In the genomic region with DNA sequence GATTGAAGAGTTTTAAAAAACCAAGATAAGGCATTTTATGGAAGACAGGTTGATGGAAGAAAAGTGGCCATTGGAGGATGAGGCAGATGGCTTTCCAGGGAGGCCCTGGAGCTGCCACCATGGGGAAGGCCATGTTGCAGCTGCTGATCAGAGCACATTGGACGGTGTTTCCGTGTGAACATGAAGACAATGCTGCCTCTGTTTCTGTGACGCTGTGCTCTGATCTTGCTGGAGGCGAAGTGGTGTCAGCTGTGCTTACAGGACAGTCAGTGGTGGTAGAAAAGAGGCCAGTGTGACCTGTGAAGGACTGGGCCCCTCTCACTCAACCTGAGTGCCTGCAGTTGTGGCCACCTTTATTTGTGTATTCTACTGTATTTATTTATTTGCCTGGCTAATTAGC, we compare ENCODE assay signal across 29 cellular contexts.
DNase-seq lines count a peak whose midpoint lies in the region; FAIRE-seq and TF ChIP-seq lines count a peak whose summit lies in the region.
"Had no signal": no experiment of that assay in that cellular context is flagged by ENCODE, and none has a peak within 500 bp of the region (broad histone marks: within the 10 kb centered on the region; RNA-seq: fewer than 3 reads in every experiment).

No MANE protein-coding gene starts in this region.

- no peak for TF ChIP-seq POLR2A in H1 (IDR thresholded peaks at IDR 0.05; ENCODE audit: control extremely low read depth in 1 of 2, low read depth in 2 of 2, low read length in 2 of 2)
- TF ChIP-seq POLR2A in H54 (IDR thresholded peaks at IDR 0.05; ENCODE audit: low read depth, low read length) = no peak

- peak overlapping the region; percentile 81 for H2AFZ ChIP-seq in mammary epithelial cell (ENCODE audit: low read depth, low read length)
- H2AFZ ChIP-seq in H1 (ENCODE audit: low read length) = peak overlapping the region; percentile 62; the same call in 1 of the 2 replicates

- H3K27ac ChIP-seq in mammary epithelial cell (ENCODE audit: insufficient read depth, low read depth, low read length) = peak overlapping the region; percentile 17
- no peak overlapping the region for H3K27ac ChIP-seq in H1 (ENCODE audit: low read depth, low read length)
- peak overlapping the region; percentile 72 for H3K27ac ChIP-seq in substantia nigra (ENCODE audit: low read depth, low read length, poor library complexity, severe bottlenecking)
- H3K27ac ChIP-seq: adrenal gland, brain microvascular endothelial cell, prostate gland, tibial nerve had no signal

- no peaks in the 10 kb centered on the region for H3K23me2 ChIP-seq in H1 (ENCODE audit: low read depth, low read length)

- H3K4me2 ChIP-seq in mammary epithelial cell (ENCODE audit: insufficient read depth, low read depth, low read length) (no peak overlapping the region), H1 (ENCODE audit: insufficient read depth in 1 of 2, low read depth in 2 of 2, low read length in 2 of 2) (no peak overlapping the region)

- no peak overlapping the region for H3K56ac ChIP-seq in H1 (replicated peaks; ENCODE audit: insufficient read length, low read depth, low read length)

- TF ChIP-seq EP300 in H1 (IDR thresholded peaks at IDR 0.05; ENCODE audit: borderline replicate concordance in 1 of 2, low read depth in 2 of 2, low read length in 2 of 2) = no peak

- H2BK120ac ChIP-seq in H1 (replicated peaks; ENCODE audit: low read depth, low read length) = no peak overlapping the region

- H3K23ac ChIP-seq in H1 (ENCODE audit: insufficient read length) = no peak overlapping the region

- H3K18ac ChIP-seq in H1 (ENCODE audit: extremely low read depth, low read length) = no peak overlapping the region

- no peak overlapping the region for H4K5ac ChIP-seq in H1 (ENCODE audit: insufficient read length, low read depth, low read length)

- H3K9ac ChIP-seq in mammary epithelial cell (ENCODE audit: insufficient read depth, low read length) = no peak overlapping the region
- H3K9ac ChIP-seq in H1 (replicated peaks in 1 of 4; ENCODE audit: extremely low read depth in 1 of 4, low read depth in 3 of 4, low read length in 3 of 4) = no peak overlapping the region

- H3K9me3 Mint-ChIP-seq in MCF 10A (ENCODE audit: unreplicated experiment) = no peaks in the 10 kb centered on the region
- H3K9me3 Mint-ChIP-seq: activated B cell treated with CpG ODN at 0.5 μM for 24 hours; activated naive CD4-positive, alpha-beta T cell treated with anti-CD3 and anti-CD28 coated beads for 36 hours; stimulated activated naive CD8-positive, alpha-beta T cell treated with anti-CD3 and anti-CD28 coated beads, Interleukin-15, Interleukin-2, amounts not matched to agents 100 ng/mL and 50 ng/mL, for 24 hours had no signal

- H2BK20ac ChIP-seq in H1 (ENCODE audit: low read length) = no peak overlapping the region

- 20% methylated on average over 2 of the region's 4 CpGs for WGBS in mammary epithelial cell (ENCODE audit: low coverage, missing lambda C conversion rate)
- 85% methylated on average over 4 of the region's 4 CpGs; no CpG with 5 or more reads in 1 of the 2 experiments for WGBS in H1 (ENCODE audit: extremely low coverage in 1 of 2, insufficient coverage in 1 of 2, insufficient read length in 1 of 2, insufficient replicate concordance in 2 of 2, low coverage in 1 of 2, low lambda C conversion rate in 2 of 2, missing lambda C conversion rate in 1 of 2), 2 experiments

- H3K4me3 ChIP-seq in mammary epithelial cell (replicated peaks in 1 of 3; ENCODE audit: insufficient read depth in 1 of 3, low read depth in 2 of 3, low read length in 3 of 3) (no peak overlapping the region), H1 (ENCODE audit: extremely low read depth in 1 of 4, insufficient read depth in 2 of 4, low read depth in 3 of 4, low read length in 4 of 4) (no peak overlapping the region)
- H3K4me3 ChIP-seq: adrenal gland, prostate gland, tibial nerve had no signal

- H3K14ac ChIP-seq in H1 (ENCODE audit: insufficient read length) = no peak overlapping the region

- intact Hi-C loops in mammary epithelial cell (cut with micrococcal nuclease) = no loop called here
- intact Hi-C loops in MCF 10A (cut with micrococcal nuclease) = no loop called here

- in situ Hi-C loops in mammary epithelial cell (cut with MboI; ENCODE audit: low sequenced_read_pairs in 2 of 2) = no loop called here

- DNase-seq in mammary epithelial cell = peak; percentile 26
- no peak for DNase-seq in MCF 10A (ENCODE audit: unreplicated experiment)
- no peak for DNase-seq in H1 (ENCODE audit: low read depth in 1 of 2, low spot score in 2 of 2)
- peak; percentile 84 for DNase-seq in medulla oblongata (ENCODE audit: extremely low spot score)
- peak in 44 of 49 donors; percentile 1 to 79 (median 36) for DNase-seq in substantia nigra (lab: John Stamatoyannopoulos, UW)
- DNase-seq in AG20443 (ENCODE audit: low spot score) = no peak
- DNase-seq in H54 (ENCODE audit: insufficient read length, low spot score) = no peak
- DNase-seq in kidney tubule cell (ENCODE audit: low spot score) = no peak
- DNase-seq: 8988T; activated B cell treated with CpG ODN at 0.5 μM for 24 hours; activated CD4-positive, alpha-beta T cell treated with anti-CD3 and anti-CD28 coated beads, Interleukin-2, amount 50 U/mL, for 4 hours; activated naive CD4-positive, alpha-beta T cell treated with anti-CD3 and anti-CD28 coated beads for 36 hours; adrenal gland; brain microvascular endothelial cell; effector CD8-positive, alpha-beta T cell; erythroblast; GDM1; H7; immature natural killer cell; NCI-H1092 treated with DMSO at 0.1 percent for 48 hours; NCI-H2029; NCI-H69; SHP77; SW 1271; T1000 had no signal

- peaks cover 6% of the 10 kb centered on the region for H3K4me1 Mint-ChIP-seq in MCF 10A (ENCODE audit: insufficient read depth, unreplicated experiment)
- H3K4me1 Mint-ChIP-seq: activated B cell treated with CpG ODN at 0.5 μM for 24 hours, IgD-negative memory B cell, immature natural killer cell had no signal

- CTCF ChIA-PET in mammary epithelial cell (lab: Charles Lee; ENCODE audit: low non-redundant PET) (no interaction called here), MCF 10A (lab: Yijun Ruan, JAX) (interaction anchor here (1.0 kb wide), 1 partner anchor 18 kb away, joined by 3 read pairs; no protein-coding TSS in a partner anchor), H1 (lab: Charles Lee; ENCODE audit: partially characterized antibody) (no interaction called here)

- H3K4me1 ChIP-seq in mammary epithelial cell (ENCODE audit: insufficient read depth, low read length) (peaks cover 21% of the 10 kb centered on the region), H1 (replicated peaks in 1 of 4; ENCODE audit: control insufficient read depth in 3 of 4, insufficient read depth in 4 of 4, low read length in 3 of 4) (peaks cover 2 to 10% (median 3%) of the 10 kb centered on the region in 4 experiments; a peak in 4 of 7 replicates)
- H3K4me1 ChIP-seq: adrenal gland, prostate gland, tibial nerve had no signal

- H2BK5ac ChIP-seq in H1 (ENCODE audit: low read depth, low read length) = no peak overlapping the region

- no peak overlapping the region for H3K4me3 Mint-ChIP-seq in MCF 10A (ENCODE audit: unreplicated experiment)
- H3K4me3 Mint-ChIP-seq: activated B cell treated with CpG ODN at 0.5 μM for 24 hours; activated naive CD4-positive, alpha-beta T cell treated with anti-CD3 and anti-CD28 coated beads for 36 hours; IgD-negative memory B cell; immature natural killer cell; stimulated activated naive CD8-positive, alpha-beta T cell treated with anti-CD3 and anti-CD28 coated beads, Interleukin-15, Interleukin-2, amounts not matched to agents 100 ng/mL and 50 ng/mL, for 24 hours had no signal

- POLR2A ChIA-PET in MCF 10A (lab: Yijun Ruan, JAX) = interaction anchor here (0.6 kb wide), 1 partner anchor 639 kb away, joined by 4 read pairs; no protein-coding TSS in a partner anchor
- POLR2A ChIA-PET in H1 (lab: Charles Lee; ENCODE audit: partially characterized antibody) = no interaction called here

- H3K9me3 ChIP-seq in mammary epithelial cell (replicated peaks; ENCODE audit: insufficient read depth, low read length) (no peaks in the 10 kb centered on the region), H1 (ENCODE audit: insufficient read depth in 2 of 2, low read depth in 1 of 2, low read length in 1 of 2) (no peaks in the 10 kb centered on the region)
- H3K9me3 ChIP-seq: adrenal gland, prostate gland, tibial nerve had no signal

- no peaks in the 10 kb centered on the region for H3K36me3 Mint-ChIP-seq in MCF 10A (ENCODE audit: insufficient read depth, unreplicated experiment)
- H3K36me3 Mint-ChIP-seq: immature natural killer cell had no signal

- H3K79me1 ChIP-seq in H1 (ENCODE audit: low read depth, low read length) = no peaks in the 10 kb centered on the region

- H3K4ac ChIP-seq in H1 (replicated peaks; ENCODE audit: insufficient read length, low read depth, low read length) = no peak overlapping the region

- H3K36me3 ChIP-seq in mammary epithelial cell (ENCODE audit: insufficient read depth, low read length) (no peaks in the 10 kb centered on the region), H1 (ENCODE audit: control insufficient read depth in 2 of 4, insufficient read depth in 4 of 4, low read length in 3 of 4) (no peaks in the 10 kb centered on the region)
- H3K36me3 ChIP-seq: adrenal gland, brain microvascular endothelial cell, prostate gland, tibial nerve had no signal

- no peaks in the 10 kb centered on the region for H3K79me2 ChIP-seq in mammary epithelial cell (ENCODE audit: insufficient read depth, low read length)
- no peaks in the 10 kb centered on the region for H3K79me2 ChIP-seq in H1 (ENCODE audit: control insufficient read depth in 1 of 2, insufficient read depth in 2 of 2, low read length in 2 of 2)

- BruUV-seq in mammary epithelial cell (replicated peaks; lab: Mats Ljungman, UMichigan) (no TSS peak), MCF 10A (replicated peaks; lab: Mats Ljungman, UMichigan) (no TSS peak)

- TF ChIP-seq CTCF in mammary epithelial cell (conservative IDR thresholded peaks at IDR 0.05 in 1 of 2, IDR thresholded peaks at IDR 0.05 in 1 of 2; ENCODE audit: extremely low read depth in 1 of 2, insufficient read depth in 1 of 2, low read depth in 1 of 2, low read length in 2 of 2) = no peak
- no peak for TF ChIP-seq CTCF in MCF 10A (IDR thresholded peaks at IDR 0.05; ENCODE audit: unreplicated experiment)
- TF ChIP-seq CTCF in H1 (IDR thresholded peaks at IDR 0.05; ENCODE audit: control extremely low read depth in 1 of 3, insufficient read depth in 1 of 3, low read depth in 1 of 3, low read length in 3 of 3) = no peak

- no peaks in the 10 kb centered on the region for H3K27me3 ChIP-seq in mammary epithelial cell (ENCODE audit: insufficient read depth, low read length)
- H3K27me3 ChIP-seq in H1 (replicated peaks in 1 of 4; ENCODE audit: control insufficient read depth in 3 of 4, extremely low read depth in 1 of 4, insufficient read depth in 3 of 4, low read length in 3 of 4) = no peaks in the 10 kb centered on the region
- H3K27me3 ChIP-seq: adrenal gland, brain microvascular endothelial cell, tibial nerve had no signal

- H2BK15ac ChIP-seq in H1 (ENCODE audit: low read length) = no peak overlapping the region

- H4K20me1 ChIP-seq in mammary epithelial cell (ENCODE audit: insufficient read depth, low read length) (no peaks in the 10 kb centered on the region), H1 (replicated peaks in 1 of 2; ENCODE audit: control insufficient read depth in 1 of 2, insufficient read depth in 2 of 2, low read length in 2 of 2) (peaks cover 0 to 2% of the 10 kb centered on the region in 2 experiments)

- peak overlapping the region; percentile 3 for H4K91ac ChIP-seq in H1 (replicated peaks; ENCODE audit: insufficient read length, low read length)

- dilution Hi-C loops in mammary epithelial cell (cut with HindIII; ENCODE audit: low sequenced_read_pairs) = no loop called here

- H3K27me3 Mint-ChIP-seq in MCF 10A (ENCODE audit: insufficient read depth, unreplicated experiment) = no peaks in the 10 kb centered on the region
- H3K27me3 Mint-ChIP-seq: IgD-negative memory B cell had no signal

- H2AK5ac ChIP-seq in H1 (ENCODE audit: low read depth, low read length) = no peak overlapping the region

- H2BK12ac ChIP-seq in H1 (ENCODE audit: low read depth, low read length) = no peak overlapping the region; the same call in 1 of the 2 replicates

- H3K27ac Mint-ChIP-seq in MCF 10A (ENCODE audit: low read depth, unreplicated experiment) = no peak overlapping the region
- H3K27ac Mint-ChIP-seq: activated B cell treated with CpG ODN at 0.5 μM for 24 hours; activated naive CD4-positive, alpha-beta T cell treated with anti-CD3 and anti-CD28 coated beads for 36 hours; IgD-negative memory B cell; immature natural killer cell; stimulated activated naive CD8-positive, alpha-beta T cell treated with anti-CD3 and anti-CD28 coated beads, Interleukin-15, Interleukin-2, amounts not matched to agents 100 ng/mL and 50 ng/mL, for 24 hours had no signal

- FAIRE-seq in H1 (lab: Jason Lieb, UNC) (no peak), H54 (lab: Jason Lieb, UNC) (no peak)

- no peak overlapping the region for H4K8ac ChIP-seq in H1 (ENCODE audit: extremely low read depth, insufficient read depth, low read length)

- no peak for TF ChIP-seq RAD21 in H1 (IDR thresholded peaks at IDR 0.05 in 1 of 2, conservative IDR thresholded peaks at IDR 0.05 in 1 of 2; ENCODE audit: low read depth in 2 of 2, low read length in 2 of 2)

Comparison
In these comparisons a context has a peak if more than half of its experiments do, and no peak if none do; other contexts are left out.
1. DNase-seq: peak in mammary epithelial cell (single experiment), medulla oblongata (single experiment) and substantia nigra (44 of 49); none in MCF 10A (single experiment), H1 (0 of 2), AG20443 (single experiment), H54 (single experiment) and kidney tubule cell (single experiment).